ENCODE assay signal across 16 cellular contexts in genomic region chr18:8217041-8217564, GRCh38.
DNase-seq lines count a peak whose midpoint lies in the region; ATAC-seq and TF ChIP-seq lines count a peak whose summit lies in the region.
"Had no signal": no experiment of that assay in that cellular context is flagged by ENCODE, and none has a peak within 500 bp of the region (broad histone marks: within the 10 kb centered on the region; RNA-seq: fewer than 3 reads in every experiment).

No MANE protein-coding gene starts in this region.

- no peak overlapping the region for H4K8ac ChIP-seq in mesenchymal stem cell (ENCODE audit: low read length)

- no peak overlapping the region for H4K91ac ChIP-seq in mesenchymal stem cell (ENCODE audit: low read length)

- H3K79me1 ChIP-seq in mesenchymal stem cell (replicated peaks; ENCODE audit: low read length, poor library complexity, severe bottlenecking) = peaks cover 4% of the 10 kb centered on the region

- 79% methylated on average over 8 of the region's 8 CpGs for WGBS in esophagus muscularis mucosa
- WGBS in mesenchymal stem cell = 92% methylated on average over 5 of the region's 8 CpGs
- 71 to 75% methylated on average over 5 to 8 of the region's 8 CpGs for WGBS in endodermal cell (ENCODE audit: insufficient coverage in 1 of 2, insufficient read length in 1 of 2), 2 experiments

- H3K18ac ChIP-seq in mesenchymal stem cell (ENCODE audit: low read depth in 1 of 2, low read length in 2 of 2) = no peak overlapping the region

- intact Hi-C loops in esophagus muscularis mucosa (cut with DNase I) = no loop called here

- TF ChIP-seq POLR2A in esophagus muscularis mucosa (IDR thresholded peaks at IDR 0.05; ENCODE audit: low read depth) = no peak

- H3K27me3 Mint-ChIP-seq in type B pancreatic cell (peaks cover 5% of the 10 kb centered on the region), endodermal cell (ENCODE audit: insufficient read depth) (no peaks in the 10 kb centered on the region)
- H3K27me3 Mint-ChIP-seq: CD4-positive, CD25-positive, alpha-beta regulatory T cell had no signal

- no peak overlapping the region for H3K27ac Mint-ChIP-seq in type B pancreatic cell
- H3K27ac Mint-ChIP-seq in endodermal cell = no peak overlapping the region

- H3K36me3 Mint-ChIP-seq in type B pancreatic cell (no peaks in the 10 kb centered on the region), endodermal cell (ENCODE audit: low read depth) (peaks cover 9% of the 10 kb centered on the region)
- H3K36me3 Mint-ChIP-seq: CD4-positive, CD25-positive, alpha-beta regulatory T cell had no signal

- no peak overlapping the region for H2BK120ac ChIP-seq in mesenchymal stem cell (ENCODE audit: low read depth, low read length)

- no peak overlapping the region for H3K4me3 Mint-ChIP-seq in type B pancreatic cell
- H3K4me3 Mint-ChIP-seq in endodermal cell = no peak overlapping the region
- H3K4me3 Mint-ChIP-seq: CD4-positive, CD25-positive, alpha-beta regulatory T cell had no signal

- H3K4me1 ChIP-seq in esophagus muscularis mucosa (peaks cover 0 to 10% (median 8%) of the 10 kb centered on the region in 4 donors), mesenchymal stem cell (ENCODE audit: control insufficient read depth, insufficient read depth, low read depth, low read length) (peaks cover 6% of the 10 kb centered on the region), endodermal cell (ENCODE audit: control insufficient read depth, insufficient read depth, low read length) (peaks cover 21% of the 10 kb centered on the region)
- H3K4me1 ChIP-seq: Caco-2 had no signal

- peaks cover 23% of the 10 kb centered on the region for H3K4me1 Mint-ChIP-seq in type B pancreatic cell (ENCODE audit: unreplicated experiment)
- H3K4me1 Mint-ChIP-seq in endodermal cell = peaks cover 57% of the 10 kb centered on the region
- H3K4me1 Mint-ChIP-seq: CD4-positive, CD25-positive, alpha-beta regulatory T cell had no signal

- peak overlapping the region; percentile 54 for H3K4me2 ChIP-seq in mesenchymal stem cell (ENCODE audit: low read length, poor library complexity, severe bottlenecking)

- H3K27ac ChIP-seq in esophagus muscularis mucosa (replicated peaks in 1 of 4) (no peak overlapping the region), mesenchymal stem cell (ENCODE audit: low read length, poor library complexity, severe bottlenecking) (peak overlapping the region; percentile 62), endodermal cell (ENCODE audit: low read depth, low read length) (no peak overlapping the region)

- no peak overlapping the region for H2BK15ac ChIP-seq in mesenchymal stem cell (ENCODE audit: low read depth, poor library complexity, severe bottlenecking)

- H3K4me3 ChIP-seq in esophagus muscularis mucosa = no peak overlapping the region
- no peak overlapping the region for H3K4me3 ChIP-seq in mesenchymal stem cell (ENCODE audit: insufficient read depth in 1 of 2, low read depth in 1 of 2, low read length in 2 of 2)
- no peak overlapping the region for H3K4me3 ChIP-seq in endodermal cell (ENCODE audit: low read length)

- H3K9me3 ChIP-seq in esophagus muscularis mucosa (no peaks in the 10 kb centered on the region), mesenchymal stem cell (ENCODE audit: control insufficient read depth, low read length) (no peaks in the 10 kb centered on the region), endodermal cell (ENCODE audit: control insufficient read depth, low read length) (no peaks in the 10 kb centered on the region)
- H3K9me3 ChIP-seq: Caco-2 had no signal

- TF ChIP-seq CTCF in esophagus muscularis mucosa (IDR thresholded peaks at IDR 0.05) (no peak), type B pancreatic cell (conservative IDR thresholded peaks at IDR 0.05) (no peak), endodermal cell (conservative IDR thresholded peaks at IDR 0.05) (no peak)

- TF ChIP-seq EP300 in esophagus muscularis mucosa (IDR thresholded peaks at IDR 0.05) = no peak

- H2BK12ac ChIP-seq in mesenchymal stem cell (ENCODE audit: low read length in 2 of 2) = no peak overlapping the region

- H3K9me3 Mint-ChIP-seq in type B pancreatic cell = no peaks in the 10 kb centered on the region
- no peaks in the 10 kb centered on the region for H3K9me3 Mint-ChIP-seq in endodermal cell

- no peak for ATAC-seq in HG02852 (IDR thresholded peaks at IDR 0.05; ENCODE audit: unreplicated experiment)
- ATAC-seq: SK-N-SH treated with all-trans-retinoic acid at 6 μM for 48 hours had no signal

- no peak overlapping the region for H3K23ac ChIP-seq in mesenchymal stem cell (ENCODE audit: low read length in 2 of 2)

- no peak overlapping the region for H3K9ac ChIP-seq in mesenchymal stem cell (ENCODE audit: low read length)
- no peak overlapping the region for H3K9ac ChIP-seq in endodermal cell (ENCODE audit: extremely low read depth, low read length, poor library complexity, severe bottlenecking)

- H3K14ac ChIP-seq in mesenchymal stem cell (ENCODE audit: low read length in 2 of 2) = no peak overlapping the region

- H3K4ac ChIP-seq in mesenchymal stem cell (ENCODE audit: low read depth in 1 of 2, low read length in 2 of 2) = no peak overlapping the region

- DNase-seq in amniotic epithelial cell (ENCODE audit: low read depth) = peak; percentile 53
- DNase-seq in esophagus muscularis mucosa (ENCODE audit: extremely low spot score) = peak; percentile 31
- peak; percentile 1 for DNase-seq in mesenchymal stem cell
- DNase-seq in stromal cell of bone marrow (ENCODE audit: low read depth) = peak; percentile 16
- no peak for DNase-seq in type B pancreatic cell (ENCODE audit: extremely low spot score, unreplicated experiment)
- DNase-seq in endodermal cell = no peak
- DNase-seq in NCI-H2029 (lab: John Stamatoyannopoulos, UW) = no peak
- DNase-seq: Caco-2; CD4-positive, CD25-positive, alpha-beta regulatory T cell; DMS153; KG1; NCI-H146; NCI-H526 treated with DMSO at 0.1 percent for 48 hours; SHP77 had no signal

- no peak overlapping the region for H2BK5ac ChIP-seq in mesenchymal stem cell (ENCODE audit: low read depth, low read length, poor library complexity, severe bottlenecking)

- H3K27me3 ChIP-seq in esophagus muscularis mucosa (no peaks in the 10 kb centered on the region), mesenchymal stem cell (ENCODE audit: control insufficient read depth in 1 of 2, insufficient read depth in 1 of 2, low read length in 2 of 2) (no peaks in the 10 kb centered on the region), endodermal cell (ENCODE audit: control insufficient read depth, insufficient read depth, low read length, poor library complexity, severe bottlenecking) (no peaks in the 10 kb centered on the region)

- H3K36me3 ChIP-seq in esophagus muscularis mucosa (no peaks in the 10 kb centered on the region), mesenchymal stem cell (ENCODE audit: control insufficient read depth in 1 of 2, insufficient read depth in 2 of 2, low read depth in 1 of 2, low read length in 2 of 2) (peaks cover 3 to 11% of the 10 kb centered on the region in 2 experiments), endodermal cell (ENCODE audit: control insufficient read depth, insufficient read depth, low read length) (no peaks in the 10 kb centered on the region)

- H2AK5ac ChIP-seq in mesenchymal stem cell (ENCODE audit: low read length, severe bottlenecking) = no peak overlapping the region

- H2AFZ ChIP-seq in mesenchymal stem cell (ENCODE audit: low read depth, low read length) = no peak overlapping the region

Comparison
In these comparisons a context has a peak if more than half of its experiments do, and no peak if none do; other contexts are left out.
1. DNase-seq: peak in amniotic epithelial cell (single experiment), esophagus muscularis mucosa (single experiment), mesenchymal stem cell (single experiment) and stromal cell of bone marrow (single experiment); none in type B pancreatic cell (single experiment), endodermal cell (single experiment) and NCI-H2029 (single experiment).